ENCODE assay signal across 15 cellular contexts in genomic region chr10:62384447-62385081, GRCh38. TPM values are rescaled to one million over a fixed set of nuclear protein-coding genes. Genes with fewer than 3 reads are reported as not detected.
DNase-seq lines count a peak whose midpoint lies in the region; ATAC-seq and TF ChIP-seq lines count a peak whose summit lies in the region.
"Had no signal": no experiment of that assay in that cellular context is flagged by ENCODE, and none has a peak within 500 bp of the region (broad histone marks: within the 10 kb centered on the region; RNA-seq: fewer than 3 reads in every experiment).

No MANE protein-coding gene starts in this region.

- peak overlapping the region; percentile 5 for H3K4me2 ChIP-seq in smooth muscle cell

- no peaks in the 10 kb centered on the region for H3K9me3 Mint-ChIP-seq in activated CD4-positive, alpha-beta T cell treated with anti-CD3 and anti-CD28 coated beads for 36 hours (ENCODE audit: low read depth)

- CTCF ChIA-PET in activated CD4-positive, alpha-beta T cell treated with anti-CD3 and anti-CD28 coated beads for 36 hours (lab: Charles Lee), result no interaction called here

- no peaks in the 10 kb centered on the region for H3K79me2 ChIP-seq in smooth muscle cell (ENCODE audit: low read depth)

- H3K4me3 Mint-ChIP-seq in activated CD4-positive, alpha-beta T cell treated with anti-CD3 and anti-CD28 coated beads for 36 hours, result no peak overlapping the region

- intact Hi-C loops in activated CD4-positive, alpha-beta T cell treated with anti-CD3 and anti-CD28 coated beads for 36 hours (cut with DNase I, micrococcal nuclease), result no loop called here
- intact Hi-C loops in dorsolateral prefrontal cortex (cut with DNase I), result no loop called here

- H3K36me3 ChIP-seq in smooth muscle cell (ENCODE audit: low read depth), result no peaks in the 10 kb centered on the region

- peak; percentile 34 for ATAC-seq in activated CD4-positive, alpha-beta T cell treated with anti-CD3 and anti-CD28 coated beads for 36 hours
- no peak for ATAC-seq in HG03095 (IDR thresholded peaks at IDR 0.05; ENCODE audit: unreplicated experiment)
- ATAC-seq: Right ventricle myocardium inferior had no signal

- H3K4me1 Mint-ChIP-seq in activated CD4-positive, alpha-beta T cell treated with anti-CD3 and anti-CD28 coated beads for 36 hours, result peaks cover 16% of the 10 kb centered on the region

- in situ Hi-C loops in SK-MEL-5 (cut with HindIII; ENCODE audit: low pct_unique_long_range_greater_than_20kb, low sequenced_read_pairs), result no loop called here

- H4K20me1 ChIP-seq in smooth muscle cell (ENCODE audit: low read depth), result no peaks in the 10 kb centered on the region

- no peaks in the 10 kb centered on the region for H3K36me3 Mint-ChIP-seq in activated CD4-positive, alpha-beta T cell treated with anti-CD3 and anti-CD28 coated beads for 36 hours (ENCODE audit: low read depth)

- H3K27ac ChIP-seq in dorsolateral prefrontal cortex, result peak overlapping the region; percentile 30 to 99 (median 96)
- H3K27ac ChIP-seq in smooth muscle cell (ENCODE audit: low read depth), result peak overlapping the region; percentile 89
- H3K27ac ChIP-seq: 22Rv1 had no signal

- H3K27me3 Mint-ChIP-seq in activated CD4-positive, alpha-beta T cell treated with anti-CD3 and anti-CD28 coated beads for 36 hours, result peaks cover 7% of the 10 kb centered on the region
- H3K27me3 Mint-ChIP-seq: progenitor cell of endocrine pancreas had no signal

- peak in 1 of 56 donors; percentile 4 for TF ChIP-seq CTCF in dorsolateral prefrontal cortex (IDR thresholded peaks at IDR 0.05 in 54 of 56, conservative IDR thresholded peaks at IDR 0.05 in 2 of 56; ENCODE audit: low read depth in 1 of 56, partially characterized antibody in 56 of 56)
- no peak for TF ChIP-seq CTCF in smooth muscle cell (IDR thresholded peaks at IDR 0.05; ENCODE audit: borderline replicate concordance, insufficient read depth, poor library complexity, severe bottlenecking)

- H3K4me3 ChIP-seq in dorsolateral prefrontal cortex (peak overlapping the region in 45 of 59 donors; percentile 2 to 85 (median 26)), smooth muscle cell (no peak overlapping the region)
- H3K4me3 ChIP-seq: lung had no signal

- no peak for DNase-seq in activated CD4-positive, alpha-beta T cell treated with anti-CD3 and anti-CD28 coated beads for 36 hours
- DNase-seq in activated CD4-positive, alpha-beta T cell treated with anti-CD3 and anti-CD28 coated beads for 48 hours, result no peak
- DNase-seq in SK-MEL-5 (ENCODE audit: low read depth, low spot score), result peak; percentile 19
- no peak for DNase-seq in dorsolateral prefrontal cortex
- no peak for DNase-seq in smooth muscle cell (lab: John Stamatoyannopoulos, UW; ENCODE audit: unreplicated experiment)
- no peak for DNase-seq in NCI-H2107 (lab: John Stamatoyannopoulos, UW)
- no peak for DNase-seq in NCI-H1092 (lab: John Stamatoyannopoulos, UW)
- DNase-seq: DMS153, head of caudate nucleus, NCI-H345 had no signal

- H3K4me1 ChIP-seq in smooth muscle cell (ENCODE audit: low read depth), result no peaks in the 10 kb centered on the region

- no peak overlapping the region for H3K27ac Mint-ChIP-seq in activated CD4-positive, alpha-beta T cell treated with anti-CD3 and anti-CD28 coated beads for 36 hours
- H3K27ac Mint-ChIP-seq: progenitor cell of endocrine pancreas had no signal

- no peak overlapping the region for H2AFZ ChIP-seq in smooth muscle cell (ENCODE audit: low read depth)

- peak overlapping the region; percentile 55 for H3K9ac ChIP-seq in smooth muscle cell (ENCODE audit: low read depth)

- peaks cover 3% of the 10 kb centered on the region for H3F3A ChIP-seq in smooth muscle cell (ENCODE audit: low read depth)

- WGBS in smooth muscle cell (ENCODE audit: low lambda C conversion rate), result 78% methylated on average over 4 of the region's 4 CpGs

- no peaks in the 10 kb centered on the region for H3K9me3 ChIP-seq in smooth muscle cell (replicated peaks; ENCODE audit: low read depth)

- H3K27me3 ChIP-seq in dorsolateral prefrontal cortex (no peaks in the 10 kb centered on the region), smooth muscle cell (ENCODE audit: low read depth) (no peaks in the 10 kb centered on the region)

- POLR2A ChIA-PET in activated CD4-positive, alpha-beta T cell treated with anti-CD3 and anti-CD28 coated beads for 36 hours (lab: Charles Lee), result no interaction called here

RNA-seq across cellular contexts. Expression of gene ZNF365, which starts 10.4 kb away (rescaled TPM):
- total RNA-seq in activated CD4-positive, alpha-beta T cell treated with anti-CD3 and anti-CD28 coated beads for 36 hours, result under 1 TPM; 0.09 to 0.32 TPM
- 1.0 and 1.6 TPM in 2 replicates for total RNA-seq in SK-MEL-5 (2014; rRNA removed; shearing (Covaris generic))
- polyA plus RNA-seq in SK-MEL-5 (2015; cell fraction: cytosol; rRNA removed), result 1.4 and 2.0 TPM in 2 replicates
- polyA plus RNA-seq in SK-MEL-5 (2015; cell fraction: nucleus; rRNA removed), result 3.6 and 4.0 TPM in 2 replicates
- 100 to 1,000 TPM in 105 of 120 experiments, 10 to 100 TPM in 15; 50.7 to 183 (median 129) TPM for total RNA-seq in dorsolateral prefrontal cortex
- total RNA-seq in smooth muscle cell, result 3.1 and 3.7 TPM in 2 replicates
- polyA plus RNA-seq in smooth muscle cell, result 1.9 and 2.0 TPM in 2 replicates
- total RNA-seq: progenitor cell of endocrine pancreas, Right ventricle myocardium inferior had no signal

Comparison
In these comparisons a context has a peak if more than half of its experiments do, and no peak if none do; other contexts are left out.
1. RNA of gene ZNF365, which starts 10.4 kb away (total RNA-seq): 50.7 to 183 TPM in dorsolateral prefrontal cortex; 3.1 to 3.7 TPM in smooth muscle cell, 1.0 to 1.6 TPM in SK-MEL-5 and 0.09 to 0.32 TPM in activated CD4-positive, alpha-beta T cell treated with anti-CD3 and anti-CD28 coated beads for 36 hours; every median in the first group is over 10 times any median in the second.